10 cellular contexts compared by ENCODE assay signal in the genomic region with DNA sequence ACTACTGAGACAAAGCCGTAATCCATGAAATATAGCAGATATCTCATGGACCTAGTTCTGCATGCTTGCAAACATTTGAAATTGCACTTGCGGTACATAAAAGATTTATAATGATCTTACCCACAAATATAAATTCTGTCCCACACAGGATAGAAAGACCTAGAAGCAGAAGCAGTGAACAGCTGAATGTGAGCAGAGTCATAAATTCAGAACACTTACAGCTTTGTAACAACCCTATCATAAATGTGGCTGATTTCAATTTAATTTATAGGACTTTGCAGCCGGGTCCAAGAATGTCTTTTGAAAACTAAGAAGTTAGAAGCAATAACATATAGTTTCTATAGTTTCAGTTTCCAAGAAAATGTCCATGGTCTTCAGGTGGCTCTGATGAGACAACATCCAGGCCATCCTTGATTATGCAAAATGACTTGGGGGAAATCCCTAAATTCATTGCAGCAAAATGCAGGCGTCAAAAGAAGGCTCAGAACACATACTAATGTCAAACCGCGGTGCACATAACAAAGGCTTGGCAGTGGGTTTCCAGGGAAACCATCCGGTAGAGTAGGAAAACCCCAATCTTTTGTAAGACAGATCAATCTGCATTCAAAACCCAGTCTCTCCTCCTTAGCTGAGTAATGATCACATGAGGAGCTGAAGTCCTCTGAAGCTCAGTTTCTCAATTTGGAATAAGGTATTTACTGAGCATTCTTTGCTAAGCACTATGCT.
A peak's percentile ranks its signal among the peaks of the same experiment; 100 is the strongest.
DNase-seq lines count a peak whose midpoint lies in the region; ATAC-seq, FAIRE-seq and TF ChIP-seq lines count a peak whose summit lies in the region.
"Had no signal": no experiment of that assay in that cellular context is flagged by ENCODE, and none has a peak within 500 bp of the region (broad histone marks: within the 10 kb centered on the region; RNA-seq: fewer than 3 reads in every experiment).

No MANE protein-coding gene starts in this region.

- no peak for TF ChIP-seq RAD21 in GM12878 (IDR thresholded peaks at IDR 0.05; ENCODE audit: insufficient read depth, low read depth, low read length)

- H4K20me1 ChIP-seq in GM12878 (ENCODE audit: control insufficient read depth, insufficient read depth) = no peaks in the 10 kb centered on the region
- H4K20me1 ChIP-seq in neural progenitor cell (ENCODE audit: low read depth) = no peaks in the 10 kb centered on the region

- RAD21 ChIA-PET in GM12878 (lab: Charles Lee; ENCODE audit: unreplicated experiment) = interaction anchor here (0.6 to 3.7 kb wide), 8 partner anchors 10 to 513 kb away, joined by 3 to 25 read pairs (median 4); no protein-coding TSS in a partner anchor

- no peak for TF ChIP-seq CTCF in GM12878 (IDR thresholded peaks at IDR 0.05 in 2 of 3, conservative IDR thresholded peaks at IDR 0.05 in 1 of 3; ENCODE audit: control insufficient read depth in 2 of 3, extremely low read depth in 1 of 3, insufficient read depth in 1 of 3, low read depth in 3 of 3, low read length in 3 of 3)
- TF ChIP-seq CTCF in neural progenitor cell (IDR thresholded peaks at IDR 0.05) = no peak
- TF ChIP-seq CTCF in brain microvascular endothelial cell (IDR thresholded peaks at IDR 0.05; ENCODE audit: low read depth, low read length, missing control alignments) = no peak

- WGBS in GM12878 (ENCODE audit: insufficient coverage, insufficient replicate concordance, low lambda C conversion rate, missing lambda C conversion rate) = 34% methylated on average over 7 of the region's 7 CpGs

- in situ Hi-C loops in GM12878 (cut with MboI) = loop anchor here (10.0 kb wide), 1 partner anchor 445 kb away; a partner anchor contains a TSS
- in situ Hi-C loops in brain microvascular endothelial cell (cut with HindIII; ENCODE audit: low pct_ligation_motif_present, low sequenced_read_pairs) = no loop called here

- H3K36me3 ChIP-seq in GM12878 (ENCODE audit: control insufficient read depth in 2 of 2, insufficient read depth in 2 of 2, low read length in 1 of 2) (peaks cover 0 to 2% of the 10 kb centered on the region in 2 experiments; a peak in 1 of 4 replicates), neural progenitor cell (no peaks in the 10 kb centered on the region), brain microvascular endothelial cell (replicated peaks) (no peaks in the 10 kb centered on the region)

- peak overlapping the region; percentile 58 for H3K27ac Mint-ChIP-seq in neural progenitor cell
- H3K27ac Mint-ChIP-seq: activated naive CD4-positive, alpha-beta T cell treated with anti-CD3 and anti-CD28 coated beads, Interleukin-2, amount 50 U/mL, for 24 hours had no signal

- H3K27me3 ChIP-seq in GM12878 (replicated peaks in 1 of 2; ENCODE audit: control insufficient read depth in 2 of 2, insufficient read depth in 2 of 2, low read length in 1 of 2) (no peaks in the 10 kb centered on the region), neural progenitor cell (no peaks in the 10 kb centered on the region), brain microvascular endothelial cell (replicated peaks) (no peaks in the 10 kb centered on the region)

- TF ChIP-seq EP300 in GM12878 (IDR thresholded peaks at IDR 0.05; ENCODE audit: borderline replicate concordance in 1 of 2, control insufficient read depth in 1 of 2, low read depth in 2 of 2, low read length in 2 of 2) = no peak; a peak in 1 of 4 replicates

- H3K4me3 Mint-ChIP-seq in neural progenitor cell = peak overlapping the region; percentile 17
- H3K4me3 Mint-ChIP-seq: activated naive CD4-positive, alpha-beta T cell treated with anti-CD3 and anti-CD28 coated beads, Interleukin-2, amount 50 U/mL, for 24 hours; naive thymus-derived CD8-positive, alpha-beta T cell had no signal

- H3K9ac ChIP-seq in GM12878 (ENCODE audit: control insufficient read depth, insufficient read depth, low read length) = no peak overlapping the region
- H3K9ac ChIP-seq in neural progenitor cell = no peak overlapping the region

- peaks cover 14% of the 10 kb centered on the region for H3K9me3 Mint-ChIP-seq in neural progenitor cell
- H3K9me3 Mint-ChIP-seq: activated naive CD4-positive, alpha-beta T cell treated with anti-CD3 and anti-CD28 coated beads, Interleukin-2, amount 50 U/mL, for 24 hours had no signal

- POLR2A ChIA-PET in GM12878 (lab: Charles Lee) = interaction anchor here (0.6 to 2.0 kb wide), 10 partner anchors 9 to 175 kb away, joined by 3 to 10 read pairs (median 4); no protein-coding TSS in a partner anchor

- peaks cover 47% of the 10 kb centered on the region for H3K4me1 Mint-ChIP-seq in neural progenitor cell

- H3K36me3 Mint-ChIP-seq in neural progenitor cell = no peaks in the 10 kb centered on the region
- H3K36me3 Mint-ChIP-seq: activated naive CD4-positive, alpha-beta T cell treated with anti-CD3 and anti-CD28 coated beads, Interleukin-2, amount 50 U/mL, for 24 hours had no signal

- H3K79me2 ChIP-seq in GM12878 (ENCODE audit: control insufficient read depth, insufficient read depth, low read length) (no peaks in the 10 kb centered on the region), neural progenitor cell (ENCODE audit: low read depth) (no peaks in the 10 kb centered on the region)

- H3K4me1 ChIP-seq in GM12878 (ENCODE audit: control insufficient read depth, insufficient read depth, low read length) (peaks cover 25% of the 10 kb centered on the region), neural progenitor cell (peaks cover 26% of the 10 kb centered on the region)

- intact Hi-C loops in GM12878 (cut with micrococcal nuclease; ENCODE audit: unreplicated experiment) = loop anchor here (5.0 to 10.0 kb wide), 4 partner anchors 38 to 805 kb away; a partner anchor contains a TSS

- TF ChIP-seq POLR2A in GM12878 (IDR thresholded peaks at IDR 0.05; ENCODE audit: low read depth, low read length) = no peak

- no peaks in the 10 kb centered on the region for H3F3A ChIP-seq in neural progenitor cell (ENCODE audit: low read depth)

- CTCF ChIA-PET in GM12878 (lab: Yijun Ruan, JAX) = interaction anchor here (0.7 to 4.1 kb wide), 7 partner anchors 9 to 514 kb away, joined by 3 to 14 read pairs (median 4); no protein-coding TSS in a partner anchor

- no peak overlapping the region for H2AFZ ChIP-seq in GM12878 (ENCODE audit: control insufficient read depth, low read depth, low read length)
- H2AFZ ChIP-seq in neural progenitor cell (replicated peaks) = peak overlapping the region; percentile 22

- H3K4me3 ChIP-seq in GM12878 (no peak overlapping the region), neural progenitor cell (no peak overlapping the region), brain microvascular endothelial cell (ENCODE audit: low read depth, low read length) (no peak overlapping the region)

- ATAC-seq in GM12878 = peak; percentile 66

- FAIRE-seq in GM19239 (lab: Jason Lieb, UNC) (peak; percentile 40), GM12878 (lab: Jason Lieb, UNC) (no peak)
- FAIRE-seq: endometrium had no signal

- SMC1A ChIA-PET in GM12878 (lab: Charles Lee; ENCODE audit: uncharacterized antibody, unreplicated experiment) = interaction anchor here (0.6 to 9.8 kb wide), 26 partner anchors 10 to 517 kb away, joined by 3 to 125 read pairs (median 3); no protein-coding TSS in a partner anchor

- DNase-seq in GM19239 (ENCODE audit: insufficient read length, low spot score) = no peak
- DNase-seq in MV-4-11 (lab: John Stamatoyannopoulos, UW) = peak; percentile 13
- no peak for DNase-seq in GM12878 (ENCODE audit: low read depth, low spot score)
- peak; percentile 54 for DNase-seq in neural progenitor cell (ENCODE audit: low spot score)
- DNase-seq in 8988T = no peak
- DNase-seq in brain microvascular endothelial cell = no peak
- DNase-seq in activated CD8-positive, alpha-beta memory T cell treated with anti-CD3 and anti-CD28 coated beads, Interleukin-2, amount 50 U/mL, for 48 hours = no peak

- peaks cover 3% of the 10 kb centered on the region for H3K27me3 Mint-ChIP-seq in neural progenitor cell (ENCODE audit: insufficient read depth, low read depth)

- no TSS peak for BruUV-seq in GM12878 (replicated peaks; lab: Mats Ljungman, UMichigan)

- peaks cover 14% of the 10 kb centered on the region for H3K9me3 ChIP-seq in GM12878 (replicated peaks; ENCODE audit: control insufficient read depth, insufficient read depth, low read length)
- no peaks in the 10 kb centered on the region for H3K9me3 ChIP-seq in neural progenitor cell (ENCODE audit: low read depth)

- H3K4me2 ChIP-seq in GM12878 (ENCODE audit: control insufficient read depth, insufficient read depth) (no peak overlapping the region), neural progenitor cell (peak overlapping the region; percentile 22)

- H3K27ac ChIP-seq in GM12878 (ENCODE audit: control insufficient read depth, insufficient read depth) (no peak overlapping the region), neural progenitor cell (no peak overlapping the region), brain microvascular endothelial cell (no peak overlapping the region)

TF ChIP-seq in GM12878, 131 proteins besides CTCF, POLR2A, EP300 and RAD21 (continues in another document):
- TF ChIP-seq SIN3A (IDR thresholded peaks at IDR 0.05; ENCODE audit: low read depth, low read length) (no peak), POU2F2 (IDR thresholded peaks at IDR 0.05; ENCODE audit: borderline replicate concordance, low read depth, low read length) (peak; percentile 75; the same call in 1 of the 3 replicates), HDGF (IDR thresholded peaks at IDR 0.05) (no peak), FOXK2 (IDR thresholded peaks at IDR 0.05) (no peak), JUND (IDR thresholded peaks at IDR 0.05; ENCODE audit: low read depth, low read length) (no peak), SRF (IDR thresholded peaks at IDR 0.05; ENCODE audit: low read depth in 2 of 2, low read length in 2 of 2) (no peak), TARDBP (IDR thresholded peaks at IDR 0.05; ENCODE audit: borderline replicate concordance) (no peak)
- TF ChIP-seq, protein P1, sequence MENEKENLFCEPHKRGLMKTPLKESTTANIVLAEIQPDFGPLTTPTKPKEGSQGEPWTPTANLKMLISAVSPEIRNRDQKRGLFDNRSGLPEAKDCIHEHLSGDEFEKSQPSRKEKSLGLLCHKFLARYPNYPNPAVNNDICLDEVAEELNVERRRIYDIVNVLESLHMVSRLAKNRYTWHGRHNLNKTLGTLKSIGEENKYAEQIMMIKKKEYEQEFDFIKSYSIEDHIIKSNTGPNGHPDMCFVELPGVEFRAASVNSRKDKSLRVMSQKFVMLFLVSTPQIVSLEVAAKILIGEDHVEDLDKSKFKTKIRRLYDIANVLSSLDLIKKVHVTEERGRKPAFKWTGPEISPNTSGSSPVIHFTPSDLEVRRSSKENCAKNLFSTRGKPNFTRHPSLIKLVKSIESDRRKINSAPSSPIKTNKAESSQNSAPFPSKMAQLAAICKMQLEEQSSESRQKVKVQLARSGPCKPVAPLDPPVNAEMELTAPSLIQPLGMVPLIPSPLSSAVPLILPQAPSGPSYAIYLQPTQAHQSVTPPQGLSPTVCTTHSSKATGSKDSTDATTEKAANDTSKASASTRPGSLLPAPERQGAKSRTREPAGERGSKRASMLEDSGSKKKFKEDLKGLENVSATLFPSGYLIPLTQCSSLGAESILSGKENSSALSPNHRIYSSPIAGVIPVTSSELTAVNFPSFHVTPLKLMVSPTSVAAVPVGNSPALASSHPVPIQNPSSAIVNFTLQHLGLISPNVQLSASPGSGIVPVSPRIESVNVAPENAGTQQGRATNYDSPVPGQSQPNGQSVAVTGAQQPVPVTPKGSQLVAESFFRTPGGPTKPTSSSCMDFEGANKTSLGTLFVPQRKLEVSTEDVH (IDR thresholded peaks at IDR 0.05; ENCODE audit: low read depth, partially characterized antibody) = no peak

Comparison
In these comparisons a context has a peak if more than half of its experiments do, and no peak if none do; other contexts are left out.
1. DNase-seq: peak in MV-4-11 (single experiment) and neural progenitor cell (single experiment); none in GM19239 (single experiment), GM12878 (single experiment), 8988T (single experiment), brain microvascular endothelial cell (single experiment) and activated CD8-positive, alpha-beta memory T cell treated with anti-CD3 and anti-CD28 coated beads, Interleukin-2, amount 50 U/mL, for 48 hours (single experiment).